In the genomic region with DNA sequence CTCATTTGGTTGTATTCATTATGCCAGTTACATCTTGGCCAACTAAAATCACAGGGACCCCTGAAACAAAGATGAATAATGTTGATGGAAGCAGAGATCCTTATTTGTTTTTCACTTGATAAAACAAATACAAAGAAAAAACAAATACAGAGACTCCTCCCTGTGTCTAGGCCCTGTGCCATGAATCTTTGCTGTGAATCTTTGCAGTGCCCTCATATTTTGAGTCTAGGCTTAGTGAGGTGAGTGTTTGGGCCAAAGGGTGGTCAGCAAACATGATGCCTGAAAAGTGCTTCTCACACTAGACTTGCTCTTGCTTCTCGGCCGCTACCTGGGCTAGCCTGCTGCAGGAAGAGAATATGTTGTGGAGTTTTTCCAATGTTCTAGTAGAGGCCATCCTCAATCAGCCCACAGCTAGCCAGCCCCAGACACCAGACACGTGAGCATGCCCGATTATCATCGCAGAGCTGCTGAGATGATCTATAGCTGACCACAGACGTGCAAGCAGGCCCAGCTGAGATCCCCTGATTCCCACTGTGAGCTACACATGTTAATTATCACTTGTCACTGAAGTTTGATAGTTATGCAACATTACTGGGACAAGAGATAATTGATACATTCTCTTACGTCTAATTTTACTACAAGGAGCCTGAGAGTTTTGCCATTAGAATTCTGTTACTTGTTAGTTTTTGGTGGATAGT, we compare ENCODE assay signal across 1 cellular context.
TF ChIP-seq lines count a peak whose summit lies in the region.

No MANE protein-coding gene starts in this region.

TF ChIP-seq in K562, 482 proteins besides CTCF, POLR2A, EP300 and RAD21 (continued from another document):
- TF ChIP-seq TAF9B (IDR thresholded peaks at IDR 0.05; ENCODE audit: partially characterized antibody) (peak; percentile 77), ZNF24 (IDR thresholded peaks at IDR 0.05) (no peak), CBX1 (IDR thresholded peaks at IDR 0.05; ENCODE audit: low read depth) (no peak), GTF2E2 (tag; IDR thresholded peaks at IDR 0.05) (no peak), CBFA2T3 (IDR thresholded peaks at IDR 0.05) (peak; percentile 91), ZNF274 (IDR thresholded peaks at IDR 0.05; ENCODE audit: borderline replicate concordance, low read depth, low read length) (no peak), XRCC5 (IDR thresholded peaks at IDR 0.05; ENCODE audit: low read depth, low read length) (no peak), ILF3 (IDR thresholded peaks at IDR 0.05; ENCODE audit: borderline replicate concordance) (no peak), RNF2 (IDR thresholded peaks at IDR 0.05) (peak; percentile 55; the same call in 1 of the 2 replicates), CBX5 (IDR thresholded peaks at IDR 0.05; ENCODE audit: borderline replicate concordance, low read depth) (no peak), ETV1 (tag; conservative IDR thresholded peaks at IDR 0.05; ENCODE audit: low read depth) (no peak), HNRNPH1 (optimal IDR thresholded peaks at IDR 0.05; ENCODE audit: low read depth, low read length) (no peak), ZNF282 (CRISPR knock-in tag; IDR thresholded peaks at IDR 0.05) (no peak), RBM14 (IDR thresholded peaks at IDR 0.05; ENCODE audit: borderline replicate concordance, insufficient read depth, low read depth, low read length) (no peak), PRPF4 (IDR thresholded peaks at IDR 0.05; ENCODE audit: insufficient read depth, low read depth, low read length, poor library complexity, severe bottlenecking) (no peak), ZNF507 (tag; conservative IDR thresholded peaks at IDR 0.05) (peak; percentile 57), HDAC3 (IDR thresholded peaks at IDR 0.05; ENCODE audit: borderline replicate concordance, partially characterized antibody) (peak; percentile 78), IFI16 (CRISPR knock-in tag; IDR thresholded peaks at IDR 0.05) (no peak), ZNF263 (CRISPR knock-in tag; IDR thresholded peaks at IDR 0.05; ENCODE audit: borderline replicate concordance) (no peak), ZZZ3 (IDR thresholded peaks at IDR 0.05) (no peak), TBL1XR1 (IDR thresholded peaks at IDR 0.05; ENCODE audit: low read length in 2 of 2) (peak; percentile 41 to 86; a peak in 2 of 4 replicates), ZNF140 (CRISPR knock-in tag; IDR thresholded peaks at IDR 0.05) (no peak), HIVEP1 (CRISPR knock-in tag; IDR thresholded peaks at IDR 0.05) (no peak), ZNF431 (CRISPR knock-in tag; IDR thresholded peaks at IDR 0.05) (no peak), MEIS2 (IDR thresholded peaks at IDR 0.05; ENCODE audit: partially characterized antibody) (peak; percentile 99)
- TF ChIP-seq, protein P1, sequence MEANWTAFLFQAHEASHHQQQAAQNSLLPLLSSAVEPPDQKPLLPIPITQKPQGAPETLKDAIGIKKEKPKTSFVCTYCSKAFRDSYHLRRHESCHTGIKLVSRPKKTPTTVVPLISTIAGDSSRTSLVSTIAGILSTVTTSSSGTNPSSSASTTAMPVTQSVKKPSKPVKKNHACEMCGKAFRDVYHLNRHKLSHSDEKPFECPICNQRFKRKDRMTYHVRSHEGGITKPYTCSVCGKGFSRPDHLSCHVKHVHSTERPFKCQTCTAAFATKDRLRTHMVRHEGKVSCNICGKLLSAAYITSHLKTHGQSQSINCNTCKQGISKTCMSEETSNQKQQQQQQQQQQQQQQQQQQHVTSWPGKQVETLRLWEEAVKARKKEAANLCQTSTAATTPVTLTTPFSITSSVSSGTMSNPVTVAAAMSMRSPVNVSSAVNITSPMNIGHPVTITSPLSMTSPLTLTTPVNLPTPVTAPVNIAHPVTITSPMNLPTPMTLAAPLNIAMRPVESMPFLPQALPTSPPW (CRISPR knock-in tag; IDR thresholded peaks at IDR 0.05): peak; percentile 37
- TF ChIP-seq, protein P2, sequence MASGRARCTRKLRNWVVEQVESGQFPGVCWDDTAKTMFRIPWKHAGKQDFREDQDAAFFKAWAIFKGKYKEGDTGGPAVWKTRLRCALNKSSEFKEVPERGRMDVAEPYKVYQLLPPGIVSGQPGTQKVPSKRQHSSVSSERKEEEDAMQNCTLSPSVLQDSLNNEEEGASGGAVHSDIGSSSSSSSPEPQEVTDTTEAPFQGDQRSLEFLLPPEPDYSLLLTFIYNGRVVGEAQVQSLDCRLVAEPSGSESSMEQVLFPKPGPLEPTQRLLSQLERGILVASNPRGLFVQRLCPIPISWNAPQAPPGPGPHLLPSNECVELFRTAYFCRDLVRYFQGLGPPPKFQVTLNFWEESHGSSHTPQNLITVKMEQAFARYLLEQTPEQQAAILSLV (tag; IDR thresholded peaks at IDR 0.05): 0 out of 2 replicates have a peak, but pooled peaks have one; percentile 20
- TF ChIP-seq, protein P3, sequence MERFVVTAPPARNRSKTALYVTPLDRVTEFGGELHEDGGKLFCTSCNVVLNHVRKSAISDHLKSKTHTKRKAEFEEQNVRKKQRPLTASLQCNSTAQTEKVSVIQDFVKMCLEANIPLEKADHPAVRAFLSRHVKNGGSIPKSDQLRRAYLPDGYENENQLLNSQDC (CRISPR knock-in tag; IDR thresholded peaks at IDR 0.05): no peak
- TF ChIP-seq, protein P4, sequence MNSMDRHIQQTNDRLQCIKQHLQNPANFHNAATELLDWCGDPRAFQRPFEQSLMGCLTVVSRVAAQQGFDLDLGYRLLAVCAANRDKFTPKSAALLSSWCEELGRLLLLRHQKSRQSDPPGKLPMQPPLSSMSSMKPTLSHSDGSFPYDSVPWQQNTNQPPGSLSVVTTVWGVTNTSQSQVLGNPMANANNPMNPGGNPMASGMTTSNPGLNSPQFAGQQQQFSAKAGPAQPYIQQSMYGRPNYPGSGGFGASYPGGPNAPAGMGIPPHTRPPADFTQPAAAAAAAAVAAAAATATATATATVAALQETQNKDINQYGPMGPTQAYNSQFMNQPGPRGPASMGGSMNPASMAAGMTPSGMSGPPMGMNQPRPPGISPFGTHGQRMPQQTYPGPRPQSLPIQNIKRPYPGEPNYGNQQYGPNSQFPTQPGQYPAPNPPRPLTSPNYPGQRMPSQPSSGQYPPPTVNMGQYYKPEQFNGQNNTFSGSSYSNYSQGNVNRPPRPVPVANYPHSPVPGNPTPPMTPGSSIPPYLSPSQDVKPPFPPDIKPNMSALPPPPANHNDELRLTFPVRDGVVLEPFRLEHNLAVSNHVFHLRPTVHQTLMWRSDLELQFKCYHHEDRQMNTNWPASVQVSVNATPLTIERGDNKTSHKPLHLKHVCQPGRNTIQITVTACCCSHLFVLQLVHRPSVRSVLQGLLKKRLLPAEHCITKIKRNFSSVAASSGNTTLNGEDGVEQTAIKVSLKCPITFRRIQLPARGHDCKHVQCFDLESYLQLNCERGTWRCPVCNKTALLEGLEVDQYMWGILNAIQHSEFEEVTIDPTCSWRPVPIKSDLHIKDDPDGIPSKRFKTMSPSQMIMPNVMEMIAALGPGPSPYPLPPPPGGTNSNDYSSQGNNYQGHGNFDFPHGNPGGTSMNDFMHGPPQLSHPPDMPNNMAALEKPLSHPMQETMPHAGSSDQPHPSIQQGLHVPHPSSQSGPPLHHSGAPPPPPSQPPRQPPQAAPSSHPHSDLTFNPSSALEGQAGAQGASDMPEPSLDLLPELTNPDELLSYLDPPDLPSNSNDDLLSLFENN (IDR thresholded peaks at IDR 0.05; ENCODE audit: low read depth in 2 of 2, low read length in 2 of 2): 0 out of 4 replicates have a peak, but pooled peaks of 1 of the 2 experiments have one; percentile 34
- TF ChIP-seq, protein P5, sequence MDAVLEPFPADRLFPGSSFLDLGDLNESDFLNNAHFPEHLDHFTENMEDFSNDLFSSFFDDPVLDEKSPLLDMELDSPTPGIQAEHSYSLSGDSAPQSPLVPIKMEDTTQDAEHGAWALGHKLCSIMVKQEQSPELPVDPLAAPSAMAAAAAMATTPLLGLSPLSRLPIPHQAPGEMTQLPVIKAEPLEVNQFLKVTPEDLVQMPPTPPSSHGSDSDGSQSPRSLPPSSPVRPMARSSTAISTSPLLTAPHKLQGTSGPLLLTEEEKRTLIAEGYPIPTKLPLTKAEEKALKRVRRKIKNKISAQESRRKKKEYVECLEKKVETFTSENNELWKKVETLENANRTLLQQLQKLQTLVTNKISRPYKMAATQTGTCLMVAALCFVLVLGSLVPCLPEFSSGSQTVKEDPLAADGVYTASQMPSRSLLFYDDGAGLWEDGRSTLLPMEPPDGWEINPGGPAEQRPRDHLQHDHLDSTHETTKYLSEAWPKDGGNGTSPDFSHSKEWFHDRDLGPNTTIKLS (IDR thresholded peaks at IDR 0.05; ENCODE audit: borderline replicate concordance, low read depth): no peak
- TF ChIP-seq, protein P6, sequence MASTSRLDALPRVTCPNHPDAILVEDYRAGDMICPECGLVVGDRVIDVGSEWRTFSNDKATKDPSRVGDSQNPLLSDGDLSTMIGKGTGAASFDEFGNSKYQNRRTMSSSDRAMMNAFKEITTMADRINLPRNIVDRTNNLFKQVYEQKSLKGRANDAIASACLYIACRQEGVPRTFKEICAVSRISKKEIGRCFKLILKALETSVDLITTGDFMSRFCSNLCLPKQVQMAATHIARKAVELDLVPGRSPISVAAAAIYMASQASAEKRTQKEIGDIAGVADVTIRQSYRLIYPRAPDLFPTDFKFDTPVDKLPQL (IDR thresholded peaks at IDR 0.05; ENCODE audit: extremely low read depth, insufficient read length): no peak
- TF ChIP-seq, protein P7, sequence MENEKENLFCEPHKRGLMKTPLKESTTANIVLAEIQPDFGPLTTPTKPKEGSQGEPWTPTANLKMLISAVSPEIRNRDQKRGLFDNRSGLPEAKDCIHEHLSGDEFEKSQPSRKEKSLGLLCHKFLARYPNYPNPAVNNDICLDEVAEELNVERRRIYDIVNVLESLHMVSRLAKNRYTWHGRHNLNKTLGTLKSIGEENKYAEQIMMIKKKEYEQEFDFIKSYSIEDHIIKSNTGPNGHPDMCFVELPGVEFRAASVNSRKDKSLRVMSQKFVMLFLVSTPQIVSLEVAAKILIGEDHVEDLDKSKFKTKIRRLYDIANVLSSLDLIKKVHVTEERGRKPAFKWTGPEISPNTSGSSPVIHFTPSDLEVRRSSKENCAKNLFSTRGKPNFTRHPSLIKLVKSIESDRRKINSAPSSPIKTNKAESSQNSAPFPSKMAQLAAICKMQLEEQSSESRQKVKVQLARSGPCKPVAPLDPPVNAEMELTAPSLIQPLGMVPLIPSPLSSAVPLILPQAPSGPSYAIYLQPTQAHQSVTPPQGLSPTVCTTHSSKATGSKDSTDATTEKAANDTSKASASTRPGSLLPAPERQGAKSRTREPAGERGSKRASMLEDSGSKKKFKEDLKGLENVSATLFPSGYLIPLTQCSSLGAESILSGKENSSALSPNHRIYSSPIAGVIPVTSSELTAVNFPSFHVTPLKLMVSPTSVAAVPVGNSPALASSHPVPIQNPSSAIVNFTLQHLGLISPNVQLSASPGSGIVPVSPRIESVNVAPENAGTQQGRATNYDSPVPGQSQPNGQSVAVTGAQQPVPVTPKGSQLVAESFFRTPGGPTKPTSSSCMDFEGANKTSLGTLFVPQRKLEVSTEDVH (IDR thresholded peaks at IDR 0.05; ENCODE audit: low read depth, partially characterized antibody): no peak
